In genomic region chr13:51297556-51297955, GRCh38 we compare ENCODE assay signal across 28 cellular contexts. TPM values are rescaled to one million over a fixed set of nuclear protein-coding genes. Genes with fewer than 3 reads are reported as not detected.
A peak's percentile ranks its signal among the peaks of the same experiment; 100 is the strongest.
DNase-seq lines count a peak whose midpoint lies in the region; ATAC-seq and TF ChIP-seq lines count a peak whose summit lies in the region.
"Had no signal": no experiment of that assay in that cellular context is flagged by ENCODE, and none has a peak within 500 bp of the region (broad histone marks: within the 10 kb centered on the region; RNA-seq: fewer than 3 reads in every experiment).

No MANE protein-coding gene starts in this region.

- H3K27me3 ChIP-seq in testis (no peaks in the 10 kb centered on the region), lower lobe of right lung (ENCODE audit: low read depth) (no peaks in the 10 kb centered on the region)
- H3K27me3 ChIP-seq: cardiac muscle cell, neutrophil, tibial nerve had no signal

- no peaks in the 10 kb centered on the region for H3K36me3 ChIP-seq in HEK293 (ENCODE audit: control insufficient read depth in 2 of 2, insufficient read depth in 1 of 2, low read length in 2 of 2)
- H3K36me3 ChIP-seq in testis (ENCODE audit: low read depth, missing control alignments): no peaks in the 10 kb centered on the region
- H3K36me3 ChIP-seq in lower lobe of right lung: no peaks in the 10 kb centered on the region
- H3K36me3 ChIP-seq: cardiac muscle cell, neutrophil, prostate gland, tibial nerve had no signal

- intact Hi-C loops in testis (cut with DNase I; ENCODE audit: low total_unique reads): no loop called here
- intact Hi-C loops in lower lobe of right lung (cut with DNase I): no loop called here

- H3K4me3 ChIP-seq in HEK293 (ENCODE audit: low read depth, low read length): no peak overlapping the region
- H3K4me3 ChIP-seq in testis: no peak overlapping the region
- no peak overlapping the region for H3K4me3 ChIP-seq in lower lobe of right lung
- H3K4me3 ChIP-seq: cardiac muscle cell, prostate gland, tibial nerve had no signal

- no peak for TF ChIP-seq CTCF in HEK293 (tag by site-specific recombination; IDR thresholded peaks at IDR 0.05)
- 0 out of 2 replicates have a peak, but pooled peaks have one; percentile 12 for TF ChIP-seq CTCF in VCaP (conservative IDR thresholded peaks at IDR 0.05)
- no peak for TF ChIP-seq CTCF in testis (IDR thresholded peaks at IDR 0.05)
- TF ChIP-seq CTCF in lower lobe of right lung (IDR thresholded peaks at IDR 0.05): no peak

- no peak for TF ChIP-seq POLR2A in testis (IDR thresholded peaks at IDR 0.05)

- no peaks in the 10 kb centered on the region for H3K4me1 ChIP-seq in HEK293 (ENCODE audit: control insufficient read depth, insufficient read depth, low read length)
- no peaks in the 10 kb centered on the region for H3K4me1 ChIP-seq in testis
- no peaks in the 10 kb centered on the region for H3K4me1 ChIP-seq in lower lobe of right lung
- H3K4me1 ChIP-seq: prostate gland had no signal

- DNase-seq in NCI-H146 (lab: John Stamatoyannopoulos, UW) (peak; percentile 20), NCI-H146 treated with DMSO at 0.1 percent for 48 hours (lab: John Stamatoyannopoulos, UW; ENCODE audit: unreplicated experiment) (no peak), left kidney (ENCODE audit: low read depth, low spot score) (peak; percentile 29), testis (no peak), lower lobe of right lung (no peak)
- no peak for DNase-seq in activated CD4-positive, alpha-beta T cell treated with anti-CD3 and anti-CD28 coated beads for 48 hours
- DNase-seq: 8988T; activated CD4-positive, alpha-beta T cell treated with anti-CD3 and anti-CD28 coated beads, Interleukin-2, amount 50 U/mL, for 48 hours; activated CD4-positive, CD25-positive, alpha-beta regulatory T cell; activated CD8-positive, alpha-beta memory T cell treated with anti-CD3 and anti-CD28 coated beads, Interleukin-2, amount 50 U/mL, for 4 hours; aorta; CD4-positive, CD25-positive, alpha-beta regulatory T cell; dermis blood vessel endothelial cell; EL; Karpas-422; NCI-H1092; NCI-H1930; RPMI8226; stimulated activated naive CD8-positive, alpha-beta T cell treated with anti-CD3 and anti-CD28 coated beads, Interleukin-15, amount 100 ng/mL, for 72 hours had no signal

- ATAC-seq in lower lobe of right lung: no peak
- ATAC-seq: activated T-helper 17 cell treated with anti-CD3 and anti-CD28 coated beads, Interleukin-2, amount 50 U/mL, for 72 hours; stimulated activated naive CD8-positive, alpha-beta T cell treated with anti-CD3 and anti-CD28 coated beads, Interleukin-15, amount 100 ng/mL, for 72 hours had no signal

- POLR2A ChIA-PET in HEK293 (lab: Yijun Ruan, JAX): no interaction called here

- CTCF ChIA-PET in HEK293 (lab: Yijun Ruan, JAX): interaction anchor here (1.3 to 4.4 kb wide), 3 partner anchors 11 to 500 kb away, joined by 3 to 46 read pairs (median 4); no protein-coding TSS in a partner anchor

- WGBS in testis, 2 donors: 81 to 83% methylated on average over 2 of the region's 2 CpGs

- no peaks in the 10 kb centered on the region for H3K9me3 ChIP-seq in HEK293 (ENCODE audit: control insufficient read depth, insufficient read depth, low read depth, low read length)
- no peaks in the 10 kb centered on the region for H3K9me3 ChIP-seq in testis
- H3K9me3 ChIP-seq in lower lobe of right lung: no peaks in the 10 kb centered on the region
- H3K9me3 ChIP-seq: neutrophil, prostate gland, tibial nerve had no signal

- no peak overlapping the region for H3K27ac ChIP-seq in HEK293 (ENCODE audit: extremely low read depth, low read depth, low read length)
- H3K27ac ChIP-seq in VCaP: no peak overlapping the region
- no peak overlapping the region for H3K27ac ChIP-seq in testis
- no peak overlapping the region for H3K27ac ChIP-seq in lower lobe of right lung
- H3K27ac ChIP-seq: cardiac muscle cell, neutrophil, prostate gland, tibial nerve had no signal

TF ChIP-seq in HEK293, 187 proteins besides CTCF, POLR2A, EP300 and RAD21:
- no peak for TF ChIP-seq GLIS2 (tag by site-specific recombination; IDR thresholded peaks at IDR 0.05)
- peak; percentile 37; the same call in 1 of the 2 replicates for TF ChIP-seq ZBTB20 (tag by site-specific recombination; IDR thresholded peaks at IDR 0.05)
TF ChIP-seq in HEK293: peak in this region for 1.

RNA-seq across cellular contexts. Expression of gene SERPINE3, which starts 41.9 kb away (rescaled TPM):
- total RNA-seq in testis: under 1 TPM in 1 of 2 donors, not detected in 1; 0.12 TPM
- polyA plus RNA-seq in testis (ENCODE audit: insufficient read depth, low read depth, low replicate concordance): 0.70 TPM
- not detected for total RNA-seq in lower lobe of right lung
- total RNA-seq: activated T-helper 17 cell treated with anti-CD3 and anti-CD28 coated beads, Interleukin-2, amount 50 U/mL, for 72 hours; aorta; CD4-positive, CD25-positive, alpha-beta regulatory T cell; dermis blood vessel endothelial cell; kidney epithelial cell; lung microvascular endothelial cell; prostate gland had no signal
- polyA plus RNA-seq: aorta; CD4-positive, CD25-positive, alpha-beta regulatory T cell had no signal

Comparison
In these comparisons a context has a peak if more than half of its experiments do, and no peak if none do; other contexts are left out.
1. DNase-seq: peak in NCI-H146 (single experiment) and left kidney (single experiment); none in NCI-H146 treated with DMSO at 0.1 percent for 48 hours (single experiment), testis (single experiment), lower lobe of right lung (single experiment) and activated CD4-positive, alpha-beta T cell treated with anti-CD3 and anti-CD28 coated beads for 48 hours (single experiment).